In genomic region chr13:46164661-46165060, GRCh38 we compare ENCODE assay signal across 1 cellular context.
TF ChIP-seq lines count a peak whose summit lies in the region.

No MANE protein-coding gene starts in this region.

TF ChIP-seq in SK-N-SH treated with all-trans-retinoic acid at 6 μM for 48 hours, 23 proteins besides CTCF, POLR2A, EP300 and RAD21 (continued from another document):
- TF ChIP-seq TSHZ2 (CRISPR knock-in tag; IDR thresholded peaks at IDR 0.05) (no peak), ZFP30 (CRISPR knock-in tag; IDR thresholded peaks at IDR 0.05) (no peak), ZNF565 (CRISPR knock-in tag; conservative IDR thresholded peaks at IDR 0.05; ENCODE audit: low read depth) (no peak)
